ENCODE assay signal across 1 cellular context in genomic region chr12:32022387-32022786, GRCh38.
A peak's percentile ranks its signal among the peaks of the same experiment; 100 is the strongest.
TF ChIP-seq lines count a peak whose summit lies in the region.

No MANE protein-coding gene starts in this region.

TF ChIP-seq in K562, 482 proteins besides CTCF, POLR2A, EP300 and RAD21:
- peak in 1 of 3 experiments; percentile 51 for TF ChIP-seq YY1 (IDR thresholded peaks at IDR 0.05; ENCODE audit: borderline replicate concordance in 1 of 3, control insufficient read depth in 1 of 3, extremely low read depth in 1 of 3, insufficient read depth in 3 of 3, insufficient read length in 1 of 3, insufficient replicate concordance in 2 of 3, low read depth in 1 of 3, low read length in 2 of 3)
TF ChIP-seq in K562: peak in this region for 1; not testable (repeated sequence) for 481.
